Comparison of ENCODE assay signal across 26 cellular contexts in the genomic region with DNA sequence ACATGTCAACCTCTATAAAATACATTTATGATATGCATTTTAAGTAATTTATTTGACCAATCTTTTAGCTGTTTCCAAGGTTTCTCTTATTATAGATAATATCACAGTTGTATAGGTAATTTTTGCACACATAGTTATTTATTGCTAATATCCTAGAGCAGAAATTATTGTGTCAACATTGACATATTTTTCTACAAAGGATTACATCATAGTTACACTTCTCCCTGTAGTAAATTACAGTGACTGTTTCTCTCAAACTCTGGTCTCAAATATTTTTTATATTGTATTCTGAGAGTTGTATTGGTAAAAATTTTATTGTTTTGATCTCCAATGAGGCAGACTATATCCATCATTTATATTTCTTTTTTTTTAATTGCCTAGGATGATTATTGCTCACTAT.
"Had no signal": no experiment of that assay in that cellular context is flagged by ENCODE, and none has a peak within 500 bp of the region (broad histone marks: within the 10 kb centered on the region; RNA-seq: fewer than 3 reads in every experiment).

No MANE protein-coding gene starts in this region.

- H3K79me2 ChIP-seq: hepatocyte had no signal

- H3K9me3 ChIP-seq: colonic mucosa, esophagus squamous epithelium, gastrocnemius medialis, lower lobe of right lung had no signal

- H3K27me3 ChIP-seq: colonic mucosa, esophagus squamous epithelium, gastrocnemius medialis, heart left ventricle, hepatocyte, left lung had no signal

- H3K36me3 ChIP-seq: colonic mucosa, esophagus squamous epithelium, gastrocnemius medialis, heart left ventricle, left lung, lower lobe of right lung had no signal

- H3K27ac ChIP-seq: colonic mucosa, epithelial cell of prostate, esophagus squamous epithelium, gastrocnemius medialis, heart left ventricle, hepatocyte, left lung, lower lobe of right lung had no signal

- FAIRE-seq: endometrium, keratinocyte had no signal

- H3K4me3 ChIP-seq: colonic mucosa, esophagus squamous epithelium, gastrocnemius medialis, heart left ventricle, hepatocyte, left lung, lower lobe of right lung, mucosa of descending colon had no signal

- ATAC-seq: effector memory CD8-positive, alpha-beta T cell; esophagus mucosa; gastrocnemius medialis; heart left ventricle; left cardiac atrium; left ventricle myocardium superior; lower lobe of right lung; mucosa of descending colon; naive thymus-derived CD8-positive, alpha-beta T cell had no signal

- H2AFZ ChIP-seq: hepatocyte had no signal

- H3K4me2 ChIP-seq: hepatocyte had no signal

- DNase-seq: colonic mucosa; cortex of kidney; effector CD8-positive, alpha-beta T cell; effector memory CD8-positive, alpha-beta T cell; endodermal cell; erythroblast; esophagus squamous epithelium; foreskin fibroblast; foreskin melanocyte; gastrocnemius medialis; heart left ventricle; hypothalamus; immature natural killer cell; left cardiac atrium; left lung; left ventricle myocardium superior; lower lobe of right lung; mesenchymal stem cell; mucosa of descending colon; naive B cell; naive thymus-derived CD8-positive, alpha-beta T cell had no signal

- H3K4me1 ChIP-seq: colonic mucosa, esophagus squamous epithelium, gastrocnemius medialis, heart left ventricle, left lung, lower lobe of right lung had no signal
